13 cellular contexts compared by ENCODE assay signal in genomic region chr17:38707678-38708351, GRCh38. TPM values are rescaled to one million over a fixed set of nuclear protein-coding genes. Genes with fewer than 3 reads are reported as not detected.
DNase-seq lines count a peak whose midpoint lies in the region; ATAC-seq, FAIRE-seq and TF ChIP-seq lines count a peak whose summit lies in the region.
"Had no signal": no experiment of that assay in that cellular context is flagged by ENCODE, and none has a peak within 500 bp of the region (broad histone marks: within the 10 kb centered on the region; RNA-seq: fewer than 3 reads in every experiment).

No MANE protein-coding gene starts in this region.

- ATAC-seq in DND-41 (ENCODE audit: insufficient read depth, low read depth) (no peak), memory B cell (ENCODE audit: low read depth) (no peak), PC-3 (no peak)
- ATAC-seq: right cardiac atrium had no signal

- peak overlapping the region; percentile 94 for H3K27ac Mint-ChIP-seq in activated CD4-positive, alpha-beta memory T cell treated with anti-CD3 and anti-CD28 coated beads for 36 hours
- no peak overlapping the region for H3K27ac Mint-ChIP-seq in memory B cell
- H3K27ac Mint-ChIP-seq in chondrocyte (ENCODE audit: unreplicated experiment) = no peak overlapping the region

- H3K9ac ChIP-seq in BLaER1 = peak overlapping the region; percentile 65
- H3K9ac ChIP-seq in DND-41 (ENCODE audit: low read depth, low read length) = peak overlapping the region; percentile 90; the same call in 1 of the 2 replicates
- no peak overlapping the region for H3K9ac ChIP-seq in PC-3 (ENCODE audit: low read length)

- no peaks in the 10 kb centered on the region for H3K27me3 ChIP-seq in BLaER1
- no peaks in the 10 kb centered on the region for H3K27me3 ChIP-seq in DND-41 (ENCODE audit: insufficient read depth, low read length, poor library complexity)
- H3K27me3 ChIP-seq in PC-3 (ENCODE audit: low read length) = no peaks in the 10 kb centered on the region
- H3K27me3 ChIP-seq: SJCRH30 had no signal

- no peaks in the 10 kb centered on the region for H3K9me2 ChIP-seq in PC-3 (replicated peaks; ENCODE audit: low read length)

- intact Hi-C loops in activated CD4-positive, alpha-beta memory T cell treated with anti-CD3 and anti-CD28 coated beads for 36 hours (cut with micrococcal nuclease) = no loop called here
- intact Hi-C loops in PC-3 (cut with micrococcal nuclease) = no loop called here

- POLR2A ChIA-PET in activated CD4-positive, alpha-beta memory T cell treated with anti-CD3 and anti-CD28 coated beads for 36 hours (lab: Charles Lee) = interaction anchor here (0.5 to 9.4 kb wide), 3 partner anchors 8 to 32 kb away, joined by 3 to 100 read pairs (median 34); partner anchors contain the start of gene EPOP
- POLR2A ChIA-PET in PC-3 (lab: Charles Lee; ENCODE audit: unreplicated experiment) = no interaction called here

- H3K79me2 ChIP-seq in DND-41 (ENCODE audit: insufficient read depth, low read length) (peaks cover 67% of the 10 kb centered on the region), PC-3 (ENCODE audit: low read length) (peaks cover 35% of the 10 kb centered on the region)

- peaks cover 51% of the 10 kb centered on the region for H3K4me1 Mint-ChIP-seq in activated CD4-positive, alpha-beta memory T cell treated with anti-CD3 and anti-CD28 coated beads for 36 hours (ENCODE audit: low read depth)
- H3K4me1 Mint-ChIP-seq in memory B cell = peaks cover 32% of the 10 kb centered on the region
- H3K4me1 Mint-ChIP-seq in chondrocyte (ENCODE audit: low read depth) = peaks cover 36% of the 10 kb centered on the region

- H3F3A ChIP-seq in PC-3 (ENCODE audit: low read length, unreplicated experiment) = no peaks in the 10 kb centered on the region

- no peaks in the 10 kb centered on the region for H3K9me3 Mint-ChIP-seq in activated CD4-positive, alpha-beta memory T cell treated with anti-CD3 and anti-CD28 coated beads for 36 hours
- H3K9me3 Mint-ChIP-seq in memory B cell = no peaks in the 10 kb centered on the region
- no peaks in the 10 kb centered on the region for H3K9me3 Mint-ChIP-seq in chondrocyte (ENCODE audit: low read depth)

- no peak for FAIRE-seq in urothelium cell line (lab: Jason Lieb, UNC)
- FAIRE-seq: colon had no signal

- H2AFZ ChIP-seq in DND-41 (ENCODE audit: low read depth, low read length) (no peak overlapping the region), PC-3 (ENCODE audit: low read length) (no peak overlapping the region)

- peaks cover 72% of the 10 kb centered on the region for H3K4me1 ChIP-seq in BLaER1
- peaks cover 38% of the 10 kb centered on the region for H3K4me1 ChIP-seq in DND-41 (ENCODE audit: insufficient read depth, low read length)
- H3K4me1 ChIP-seq in PC-3 (ENCODE audit: insufficient read depth, low read length) = peaks cover 22% of the 10 kb centered on the region

- H4K20me1 ChIP-seq in BLaER1 (peaks cover 56% of the 10 kb centered on the region), DND-41 (ENCODE audit: insufficient read depth, low read length) (peaks cover 37% of the 10 kb centered on the region), PC-3 (ENCODE audit: low read length) (no peaks in the 10 kb centered on the region)

- H3K4me2 ChIP-seq in BLaER1 (peak overlapping the region; percentile 93), DND-41 (ENCODE audit: insufficient read depth, low read length) (peak overlapping the region; percentile 79; the same call in 1 of the 2 replicates), PC-3 (ENCODE audit: low read length) (no peak overlapping the region)

- CTCF ChIA-PET in activated CD4-positive, alpha-beta memory T cell treated with anti-CD3 and anti-CD28 coated beads for 36 hours (lab: Charles Lee) = interaction anchor here (0.6 to 5.3 kb wide), 5 partner anchors 20 to 1787 kb away, joined by 4 to 32 read pairs (median 9); no protein-coding TSS in a partner anchor
- CTCF ChIA-PET in PC-3 (lab: Charles Lee) = no interaction called here

- TF ChIP-seq CTCF in DND-41 (IDR thresholded peaks at IDR 0.05; ENCODE audit: borderline replicate concordance, extremely low read depth, low read length, poor library complexity, severe bottlenecking) (no peak), PC-3 (conservative IDR thresholded peaks at IDR 0.05; ENCODE audit: low read depth, low read length) (no peak), chondrocyte (IDR thresholded peaks at IDR 0.05) (no peak)

- H3K36me3 Mint-ChIP-seq in activated CD4-positive, alpha-beta memory T cell treated with anti-CD3 and anti-CD28 coated beads for 36 hours = peaks cover 71% of the 10 kb centered on the region
- peaks cover 13% of the 10 kb centered on the region for H3K36me3 Mint-ChIP-seq in memory B cell
- peaks cover 14% of the 10 kb centered on the region for H3K36me3 Mint-ChIP-seq in chondrocyte (ENCODE audit: low read depth)

- H3K9me3 ChIP-seq in BLaER1 = no peaks in the 10 kb centered on the region
- H3K9me3 ChIP-seq in DND-41 (ENCODE audit: insufficient read depth, low read length, severe bottlenecking) = no peaks in the 10 kb centered on the region
- no peaks in the 10 kb centered on the region for H3K9me3 ChIP-seq in PC-3 (ENCODE audit: low read length)
- H3K9me3 ChIP-seq: SJCRH30 had no signal

- BruUV-seq in PC-3 (replicated peaks; lab: Mats Ljungman, UMichigan) = no TSS peak

- H3K4me3 ChIP-seq in BLaER1 = peak overlapping the region; percentile 97
- peak overlapping the region in 1 of 2 experiments; percentile 94; a peak in 2 of 4 replicates for H3K4me3 ChIP-seq in DND-41 (ENCODE audit: low read depth in 1 of 2, low read length in 2 of 2)
- no peak overlapping the region for H3K4me3 ChIP-seq in PC-3 (ENCODE audit: low read length)
- H3K4me3 ChIP-seq: SJCRH30 had no signal

- peak overlapping the region; percentile 90 for H3K4me3 Mint-ChIP-seq in activated CD4-positive, alpha-beta memory T cell treated with anti-CD3 and anti-CD28 coated beads for 36 hours
- H3K4me3 Mint-ChIP-seq in memory B cell = peak overlapping the region; percentile 45
- no peak overlapping the region for H3K4me3 Mint-ChIP-seq in chondrocyte (ENCODE audit: unreplicated experiment)

- H3K27me3 Mint-ChIP-seq in activated CD4-positive, alpha-beta memory T cell treated with anti-CD3 and anti-CD28 coated beads for 36 hours = no peaks in the 10 kb centered on the region
- H3K27me3 Mint-ChIP-seq in memory B cell (no peaks in the 10 kb centered on the region), chondrocyte (ENCODE audit: low read depth) (no peaks in the 10 kb centered on the region)

- no peak for DNase-seq in DND-41
- no peak for DNase-seq in activated CD4-positive, alpha-beta memory T cell treated with anti-CD3 and anti-CD28 coated beads for 36 hours
- DNase-seq in memory B cell (ENCODE audit: low spot score in 2 of 2) = no peak
- no peak for DNase-seq in urothelium cell line (ENCODE audit: low spot score)
- no peak for DNase-seq in amygdala (lab: John Stamatoyannopoulos, UW)
- DNase-seq in PC-3 = no peak
- DNase-seq in chondrocyte (ENCODE audit: low spot score) = no peak
- DNase-seq: activated CD4-positive, CD25-positive, alpha-beta regulatory T cell; NCI-H526 treated with DMSO at 0.1 percent for 48 hours; SJCRH30 had no signal

- H3K27ac ChIP-seq in BLaER1 (no peak overlapping the region), DND-41 (ENCODE audit: low read length) (no peak overlapping the region), PC-3 (ENCODE audit: low read length) (no peak overlapping the region)
- H3K27ac ChIP-seq: SJCRH30 had no signal

- H3K36me3 ChIP-seq in BLaER1 = peaks cover 41% of the 10 kb centered on the region
- H3K36me3 ChIP-seq in DND-41 (ENCODE audit: insufficient read depth, low read length) = peaks cover 60% of the 10 kb centered on the region
- no peaks in the 10 kb centered on the region for H3K36me3 ChIP-seq in PC-3 (ENCODE audit: low read depth, low read length)
- H3K36me3 ChIP-seq: SJCRH30 had no signal

RNA-seq across cellular contexts. Expression of gene MLLT6, which starts 2.7 kb away (rescaled TPM):
- 100 to 1,000 TPM; 204 to 221 TPM for total RNA-seq in activated CD4-positive, alpha-beta memory T cell treated with anti-CD3 and anti-CD28 coated beads for 36 hours
- total RNA-seq in PC-3 (2014; rRNA removed) (24.7 and 28.7 TPM in 2 replicates), chondrocyte (44.9 to 64.2 TPM (median 50.0 TPM) in 3 replicates)

RNA-seq across cellular contexts. Expression of gene CISD3, which starts 22.3 kb away (rescaled TPM):
- 10 to 100 TPM; 54.7 to 59.1 TPM for total RNA-seq in activated CD4-positive, alpha-beta memory T cell treated with anti-CD3 and anti-CD28 coated beads for 36 hours
- total RNA-seq in PC-3 (2014; rRNA removed) = 13.7 and 14.1 TPM in 2 replicates
- 17.2 to 18.4 TPM (median 17.9 TPM) in 3 replicates for total RNA-seq in chondrocyte

RNA-seq across cellular contexts. Expression of gene EPOP, which starts 33.1 kb away (rescaled TPM):
- 10 to 100 TPM; 37.1 to 38.0 TPM for total RNA-seq in activated CD4-positive, alpha-beta memory T cell treated with anti-CD3 and anti-CD28 coated beads for 36 hours
- total RNA-seq in PC-3 (2014; rRNA removed) (12.6 and 17.7 TPM in 2 replicates), chondrocyte (1.2 to 3.4 TPM (median 2.8 TPM) in 3 replicates)

RNA-seq across cellular contexts. Expression of gene PCGF2, which starts 40.3 kb away (rescaled TPM):
- total RNA-seq in activated CD4-positive, alpha-beta memory T cell treated with anti-CD3 and anti-CD28 coated beads for 36 hours = 1 to 10 TPM; 3.4 to 4.2 TPM
- total RNA-seq in PC-3 (2014; rRNA removed) (14.1 and 15.8 TPM in 2 replicates), chondrocyte (50.7 to 56.1 TPM (median 55.2 TPM) in 3 replicates)

RNA-seq across cellular contexts. Expression of gene PSMB3, which starts 44.7 kb away (rescaled TPM):
- total RNA-seq in activated CD4-positive, alpha-beta memory T cell treated with anti-CD3 and anti-CD28 coated beads for 36 hours = 100 to 1,000 TPM; 335 to 348 TPM
- total RNA-seq in PC-3 (2014; rRNA removed) (366 and 441 TPM in 2 replicates), chondrocyte (118 to 156 TPM (median 120 TPM) in 3 replicates)
